In genomic region chr4:19026281-19026680, GRCh38 we compare ENCODE assay signal across 16 cellular contexts.
DNase-seq lines count a peak whose midpoint lies in the region; ATAC-seq, FAIRE-seq and TF ChIP-seq lines count a peak whose summit lies in the region.
"Had no signal": no experiment of that assay in that cellular context is flagged by ENCODE, and none has a peak within 500 bp of the region (broad histone marks: within the 10 kb centered on the region; RNA-seq: fewer than 3 reads in every experiment).

No MANE protein-coding gene starts in this region.

- TF ChIP-seq EP300 in HepG2 (IDR thresholded peaks at IDR 0.05; ENCODE audit: low read depth in 2 of 2, low read length in 2 of 2), result no peak
- no peak for TF ChIP-seq EP300 in HepG2 (CRISPR knock-in tag; IDR thresholded peaks at IDR 0.05; ENCODE audit: borderline replicate concordance)

- H3K4me2 ChIP-seq in HepG2 (ENCODE audit: low read depth, low read length), result no peak overlapping the region

- H3K36me3 ChIP-seq in HepG2 (replicated peaks in 1 of 2; ENCODE audit: control insufficient read depth in 1 of 2, insufficient read depth in 2 of 2, low read length in 2 of 2), result no peaks in the 10 kb centered on the region
- no peaks in the 10 kb centered on the region for H3K36me3 ChIP-seq in small intestine (ENCODE audit: control insufficient read depth in 2 of 2, insufficient read depth in 2 of 2, low read length in 2 of 2)
- H3K36me3 ChIP-seq: left ventricle myocardium inferior, WERI-Rb-1 had no signal

- H3K4me1 ChIP-seq in HepG2 (ENCODE audit: insufficient read depth, low read length) (no peaks in the 10 kb centered on the region), small intestine (ENCODE audit: control insufficient read depth in 2 of 2, insufficient read depth in 1 of 2, low read depth in 1 of 2, low read length in 1 of 2) (no peaks in the 10 kb centered on the region)
- H3K4me1 ChIP-seq: left ventricle myocardium inferior had no signal

- peak; percentile 74 to 94 for DNase-seq in NCI-H2081 (lab: John Stamatoyannopoulos, UW)
- DNase-seq in chondrocyte (ENCODE audit: low spot score), result no peak
- peak; percentile 21 for DNase-seq in middle frontal gyrus (ENCODE audit: extremely low spot score, low spot score)
- DNase-seq in HepG2 (ENCODE audit: low spot score), result no peak
- DNase-seq in small intestine, result no peak
- no peak for DNase-seq in activated T-cell treated with anti-CD3 and anti-CD28 coated beads, Interleukin-2, amount 50 U/mL, for 4 hours
- DNase-seq: activated naive CD8-positive, alpha-beta T cell treated with anti-CD3 and anti-CD28 coated beads, Interleukin-2, amount 10 ng/mL, durations not matched to agents 7 days and 5 days; left ventricle myocardium inferior; NCI-H1105; stimulated activated CD4-positive, alpha-beta T cell treated with anti-CD3 and anti-CD28 coated beads, Interleukin-15, amount 100 ng/mL, for 24 hours; WERI-Rb-1 had no signal

- no peaks in the 10 kb centered on the region for H3K27me3 Mint-ChIP-seq in chondrocyte (ENCODE audit: low read depth)
- H3K27me3 Mint-ChIP-seq in activated T-cell treated with anti-CD3 and anti-CD28 coated beads, Interleukin-2, amount 50 U/mL, for 4 hours (ENCODE audit: low read depth), result no peaks in the 10 kb centered on the region
- H3K27me3 Mint-ChIP-seq: activated naive CD8-positive, alpha-beta T cell treated with anti-CD3 and anti-CD28 coated beads, Interleukin-2, amount 10 ng/mL, durations not matched to agents 7 days and 5 days had no signal

- CTCF ChIA-PET in HepG2 (lab: Yijun Ruan, JAX; ENCODE audit: low intra/inter-chr PET ratio, low total read pairs), result no interaction called here

- in situ Hi-C loops in HepG2 (cut with HindIII; ENCODE audit: extremely low pct_ligation_motif_present, low pct_unique_long_range_greater_than_20kb), result no loop called here

- WGBS in HepG2 (ENCODE audit: low lambda C conversion rate), result 5% methylated on average over 1 of the region's 1 CpG
- WGBS in small intestine, 3 donors, result 57 to 82% (median 67%) methylated on average over 1 of the region's 1 CpG

- H3K36me3 Mint-ChIP-seq in chondrocyte (ENCODE audit: low read depth), result no peaks in the 10 kb centered on the region
- H3K36me3 Mint-ChIP-seq in activated T-cell treated with anti-CD3 and anti-CD28 coated beads, Interleukin-2, amount 50 U/mL, for 4 hours (ENCODE audit: insufficient read depth), result no peaks in the 10 kb centered on the region
- H3K36me3 Mint-ChIP-seq: activated naive CD8-positive, alpha-beta T cell treated with anti-CD3 and anti-CD28 coated beads, Interleukin-2, amount 10 ng/mL, durations not matched to agents 7 days and 5 days had no signal

- H2AFZ ChIP-seq in HepG2 (ENCODE audit: low read length), result no peak overlapping the region

- no peaks in the 10 kb centered on the region for H4K20me1 ChIP-seq in HepG2 (ENCODE audit: insufficient read depth, low read length)

- TF ChIP-seq RAD21 in HepG2 (CRISPR knock-in tag; IDR thresholded peaks at IDR 0.05), result no peak

- H3K4me1 Mint-ChIP-seq in chondrocyte (ENCODE audit: low read depth), result peaks cover 25% of the 10 kb centered on the region
- no peaks in the 10 kb centered on the region for H3K4me1 Mint-ChIP-seq in activated T-cell treated with anti-CD3 and anti-CD28 coated beads, Interleukin-2, amount 50 U/mL, for 4 hours (ENCODE audit: low read depth)
- H3K4me1 Mint-ChIP-seq: activated naive CD8-positive, alpha-beta T cell treated with anti-CD3 and anti-CD28 coated beads, Interleukin-2, amount 10 ng/mL, durations not matched to agents 7 days and 5 days had no signal

- BruUV-seq in HepG2 (replicated peaks; lab: Mats Ljungman, UMichigan), result no TSS peak

- H3K27me3 ChIP-seq in HepG2 (ENCODE audit: control insufficient read depth in 1 of 2, insufficient read depth in 2 of 2, low read length in 2 of 2) (no peaks in the 10 kb centered on the region), small intestine (ENCODE audit: control insufficient read depth in 2 of 2, insufficient read depth in 2 of 2, low read length in 2 of 2) (no peaks in the 10 kb centered on the region)

- H3K9me3 ChIP-seq in HepG2 (ENCODE audit: low read length) (peaks cover 97% of the 10 kb centered on the region), small intestine (ENCODE audit: control insufficient read depth, low read depth) (no peaks in the 10 kb centered on the region)
- H3K9me3 ChIP-seq: left ventricle myocardium inferior had no signal

- POLR2A ChIA-PET in HepG2 (lab: Yijun Ruan, JAX), result no interaction called here

- no peak overlapping the region for H3K9ac ChIP-seq in HepG2 (ENCODE audit: insufficient read depth, low read depth, low read length)

- H3K79me2 ChIP-seq in HepG2 (ENCODE audit: insufficient read depth, low read length), result no peaks in the 10 kb centered on the region

- H3K4me3 Mint-ChIP-seq in chondrocyte (ENCODE audit: unreplicated experiment), result no peak overlapping the region
- H3K4me3 Mint-ChIP-seq in activated T-cell treated with anti-CD3 and anti-CD28 coated beads, Interleukin-2, amount 50 U/mL, for 4 hours, result no peak overlapping the region
- H3K4me3 Mint-ChIP-seq: activated naive CD8-positive, alpha-beta T cell treated with anti-CD3 and anti-CD28 coated beads, Interleukin-2, amount 10 ng/mL, durations not matched to agents 7 days and 5 days; neural crest cell had no signal

- TF ChIP-seq POLR2A in HepG2 (IDR thresholded peaks at IDR 0.05; ENCODE audit: insufficient read depth in 1 of 2, low read depth in 2 of 2, low read length in 2 of 2), result no peak

- H3K9me3 Mint-ChIP-seq in chondrocyte (ENCODE audit: low read depth), result no peaks in the 10 kb centered on the region
- peaks cover 21% of the 10 kb centered on the region for H3K9me3 Mint-ChIP-seq in activated T-cell treated with anti-CD3 and anti-CD28 coated beads, Interleukin-2, amount 50 U/mL, for 4 hours

- intact Hi-C loops in HepG2 (cut with micrococcal nuclease; ENCODE audit: unreplicated experiment), result no loop called here

- no peak overlapping the region for H3K27ac Mint-ChIP-seq in chondrocyte (ENCODE audit: unreplicated experiment)
- H3K27ac Mint-ChIP-seq: activated naive CD8-positive, alpha-beta T cell treated with anti-CD3 and anti-CD28 coated beads, Interleukin-2, amount 10 ng/mL, durations not matched to agents 7 days and 5 days had no signal

- no peak overlapping the region for H3K27ac ChIP-seq in 22Rv1
- no peak overlapping the region for H3K27ac ChIP-seq in HepG2 (ENCODE audit: extremely low read length, insufficient read depth, low read length)
- H3K27ac ChIP-seq in small intestine (ENCODE audit: low read depth in 1 of 2, low read length in 1 of 2), result no peak overlapping the region
- H3K27ac ChIP-seq: dorsolateral prefrontal cortex, left ventricle myocardium inferior, WERI-Rb-1 had no signal

- ATAC-seq in HepG2, result no peak
- ATAC-seq in activated T-cell treated with anti-CD3 and anti-CD28 coated beads, Interleukin-2, amount 50 U/mL, for 4 hours, result no peak
- no peak for ATAC-seq in GM19351 (IDR thresholded peaks at IDR 0.05; ENCODE audit: unreplicated experiment)
- ATAC-seq: HCT116 had no signal

- no peak overlapping the region for H3K4me3 ChIP-seq in HepG2 (replicated peaks in 1 of 3; ENCODE audit: insufficient read depth in 1 of 3, low read depth in 2 of 3, low read length in 3 of 3)
- H3K4me3 ChIP-seq in small intestine (ENCODE audit: low read depth in 1 of 2, low read length in 2 of 2), result no peak overlapping the region
- H3K4me3 ChIP-seq: left ventricle myocardium inferior had no signal

- no peak for FAIRE-seq in HepG2 (lab: Jason Lieb, UNC)
- no peak for FAIRE-seq in small intestine (lab: Jason Lieb, UNC)

- TF ChIP-seq CTCF in 22Rv1 (IDR thresholded peaks at IDR 0.05) (peak; percentile 19; the same call in 1 of the 2 replicates), chondrocyte (IDR thresholded peaks at IDR 0.05) (peak; percentile 53), HepG2 (CRISPR knock-in tag; IDR thresholded peaks at IDR 0.05) (no peak)

TF ChIP-seq in HepG2, 621 proteins besides CTCF, POLR2A, EP300 and RAD21 (continues in another document):
- TF ChIP-seq ZNF766 (CRISPR knock-in tag; IDR thresholded peaks at IDR 0.05; ENCODE audit: borderline replicate concordance), result no peak
- no peak for TF ChIP-seq FOXK2 (IDR thresholded peaks at IDR 0.05)
- TF ChIP-seq ZNF124 (CRISPR knock-in tag; IDR thresholded peaks at IDR 0.05), result no peak
- TF ChIP-seq ZNF496 (CRISPR knock-in tag; IDR thresholded peaks at IDR 0.05; ENCODE audit: insufficient replicate concordance), result no peak
- no peak for TF ChIP-seq MEF2D (CRISPR knock-in tag; IDR thresholded peaks at IDR 0.05)
- no peak for TF ChIP-seq ZNF572 (CRISPR knock-in tag; IDR thresholded peaks at IDR 0.05)
- no peak for TF ChIP-seq ZNF660 (CRISPR knock-in tag; IDR thresholded peaks at IDR 0.05; ENCODE audit: borderline replicate concordance, low read depth)
- no peak for TF ChIP-seq ZNF460 (CRISPR knock-in tag; IDR thresholded peaks at IDR 0.05; ENCODE audit: borderline replicate concordance)
- no peak for TF ChIP-seq ZNF333 (CRISPR knock-in tag; IDR thresholded peaks at IDR 0.05; ENCODE audit: borderline replicate concordance)
- no peak for TF ChIP-seq MXD3 (CRISPR knock-in tag; IDR thresholded peaks at IDR 0.05)

Comparison
In these comparisons a context has a peak if more than half of its experiments do, and no peak if none do; other contexts are left out.
1. DNase-seq: peak in NCI-H2081 (2 of 2) and middle frontal gyrus (single experiment); none in chondrocyte (single experiment), HepG2 (single experiment), small intestine (single experiment) and activated T-cell treated with anti-CD3 and anti-CD28 coated beads, Interleukin-2, amount 50 U/mL, for 4 hours (single experiment).